In the genomic region with DNA sequence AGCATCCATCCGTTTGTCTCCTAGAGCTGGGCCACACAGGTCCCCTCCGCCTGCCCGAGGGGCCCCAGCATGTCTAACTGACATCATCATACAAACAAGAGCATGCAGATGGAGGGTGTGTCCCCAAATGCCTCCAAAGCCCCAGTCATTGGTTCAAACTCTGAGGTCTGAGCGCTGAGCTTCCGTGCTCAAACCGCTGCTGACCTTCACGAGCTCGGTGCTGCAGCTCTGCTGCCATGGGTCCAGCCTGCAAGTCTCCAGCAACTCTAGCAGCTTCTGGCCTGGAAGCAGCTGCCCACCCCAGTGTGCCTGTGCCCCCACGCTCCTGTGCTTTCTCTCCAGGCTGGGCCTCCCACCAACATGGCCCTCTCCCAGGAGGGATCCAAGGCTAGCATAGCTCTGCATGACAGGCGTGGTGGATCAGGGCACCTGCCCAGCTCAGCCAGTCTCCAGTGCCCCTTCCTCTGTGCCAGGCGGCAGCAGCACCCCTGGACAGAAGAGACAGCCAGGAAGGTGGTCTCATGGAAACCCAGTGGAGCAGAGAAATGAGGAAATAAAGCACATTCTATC, we compare ENCODE assay signal across 22 cellular contexts.
"Had no signal": no experiment of that assay in that cellular context is flagged by ENCODE, and none has a peak within 500 bp of the region (broad histone marks: within the 10 kb centered on the region; RNA-seq: fewer than 3 reads in every experiment).

No MANE protein-coding gene starts in this region.

- H3K9me3 ChIP-seq: esophagus muscularis mucosa, gastrocnemius medialis, heart right ventricle, left ventricle myocardium inferior, lower lobe of right lung, neutrophil, right lobe of liver, testis, tibial nerve had no signal

- H3K27me3 Mint-ChIP-seq: stimulated activated naive CD8-positive, alpha-beta T cell treated with anti-CD3 and anti-CD28 coated beads, Interleukin-15, amount 100 ng/mL, for 72 hours had no signal

- H3K4me1 ChIP-seq: esophagus muscularis mucosa, gastrocnemius medialis, lower lobe of right lung, right lobe of liver, testis, tibial nerve had no signal

- H3K27ac ChIP-seq: cardiac muscle cell, epithelial cell of prostate, esophagus muscularis mucosa, gastrocnemius medialis, heart right ventricle, left ventricle myocardium inferior, lower lobe of right lung, neutrophil, right lobe of liver, testis, tibial nerve had no signal

- H3K4me3 ChIP-seq: cardiac muscle cell, esophagus muscularis mucosa, gastrocnemius medialis, heart right ventricle, left ventricle myocardium inferior, lower lobe of right lung, right lobe of liver, testis, tibial nerve had no signal

- H3K4me1 Mint-ChIP-seq: stimulated activated naive B cell treated with anti-CD40 and anti-IgM and Interleukin-4, amounts not matched to agents 10 μg/mL and 1 μg/mL and 100 μg/mL, for 72 hours; stimulated activated naive CD8-positive, alpha-beta T cell treated with anti-CD3 and anti-CD28 coated beads, Interleukin-15, amount 100 ng/mL, for 72 hours had no signal

- H3K36me3 ChIP-seq: cardiac muscle cell, esophagus muscularis mucosa, gastrocnemius medialis, heart right ventricle, left ventricle myocardium inferior, lower lobe of right lung, neutrophil, right lobe of liver, tibial nerve had no signal

- H3K27ac Mint-ChIP-seq: effector memory CD8-positive, alpha-beta T cell; nephron progenitor cell; stimulated activated naive B cell treated with anti-CD40 and anti-IgM and Interleukin-4, amounts not matched to agents 10 μg/mL and 1 μg/mL and 100 μg/mL, for 72 hours; stimulated activated naive CD8-positive, alpha-beta T cell treated with anti-CD3 and anti-CD28 coated beads, Interleukin-15, amount 100 ng/mL, for 72 hours had no signal

- H3K36me3 Mint-ChIP-seq: stimulated activated naive B cell treated with anti-CD40 and anti-IgM and Interleukin-4, amounts not matched to agents 10 μg/mL and 1 μg/mL and 100 μg/mL, for 72 hours had no signal

- FAIRE-seq: islet of Langerhans had no signal

- H3K4me3 Mint-ChIP-seq: effector memory CD8-positive, alpha-beta T cell; nephron progenitor cell; stimulated activated naive B cell treated with anti-CD40 and anti-IgM and Interleukin-4, amounts not matched to agents 10 μg/mL and 1 μg/mL and 100 μg/mL, for 72 hours; stimulated activated naive CD8-positive, alpha-beta T cell treated with anti-CD3 and anti-CD28 coated beads, Interleukin-15, amount 100 ng/mL, for 72 hours had no signal

- DNase-seq: effector memory CD8-positive, alpha-beta T cell; gastrocnemius medialis; heart right ventricle; hypothalamus; left ventricle myocardium inferior; lower lobe of right lung; mesenchymal stem cell; midbrain; nephron progenitor cell; right lobe of liver; stimulated activated CD4-positive, alpha-beta T cell treated with anti-CD3 and anti-CD28 coated beads, Interleukin-15, amount 100 ng/mL, for 24 hours; stimulated activated CD4-positive, alpha-beta T cell treated with anti-CD3 and anti-CD28 coated beads, Interleukin-1b, Interleukin-23, amount 100 ng/mL, for 48 hours; stimulated activated CD4-positive, alpha-beta T cell treated with anti-CD3 and anti-CD28 coated beads, Interleukin-4, amount 100 ng/mL, for 4 hours; stimulated activated naive B cell treated with anti-CD40 and anti-IgM and Interleukin-4, amounts not matched to agents 10 μg/mL and 1 μg/mL and 100 μg/mL, for 72 hours; stimulated activated naive CD8-positive, alpha-beta T cell treated with anti-CD3 and anti-CD28 coated beads, Interleukin-15, amount 100 ng/mL, for 72 hours; testis had no signal

- H3K27me3 ChIP-seq: cardiac muscle cell, esophagus muscularis mucosa, gastrocnemius medialis, neutrophil, right lobe of liver, testis, tibial nerve had no signal

- H3K9me3 Mint-ChIP-seq: effector memory CD8-positive, alpha-beta T cell; nephron progenitor cell; stimulated activated naive B cell treated with anti-CD40 and anti-IgM and Interleukin-4, amounts not matched to agents 10 μg/mL and 1 μg/mL and 100 μg/mL, for 72 hours; stimulated activated naive CD8-positive, alpha-beta T cell treated with anti-CD3 and anti-CD28 coated beads, Interleukin-15, amount 100 ng/mL, for 72 hours had no signal

- ATAC-seq: effector memory CD8-positive, alpha-beta T cell; gastrocnemius medialis; heart right ventricle; lower lobe of right lung; right lobe of liver; stimulated activated naive B cell treated with anti-CD40 and anti-IgM and Interleukin-4, amounts not matched to agents 10 μg/mL and 1 μg/mL and 100 μg/mL, for 72 hours; stimulated activated naive CD8-positive, alpha-beta T cell treated with anti-CD3 and anti-CD28 coated beads, Interleukin-15, amount 100 ng/mL, for 72 hours had no signal
